Comparison of ENCODE assay signal across 3 cellular contexts in the genomic region with DNA sequence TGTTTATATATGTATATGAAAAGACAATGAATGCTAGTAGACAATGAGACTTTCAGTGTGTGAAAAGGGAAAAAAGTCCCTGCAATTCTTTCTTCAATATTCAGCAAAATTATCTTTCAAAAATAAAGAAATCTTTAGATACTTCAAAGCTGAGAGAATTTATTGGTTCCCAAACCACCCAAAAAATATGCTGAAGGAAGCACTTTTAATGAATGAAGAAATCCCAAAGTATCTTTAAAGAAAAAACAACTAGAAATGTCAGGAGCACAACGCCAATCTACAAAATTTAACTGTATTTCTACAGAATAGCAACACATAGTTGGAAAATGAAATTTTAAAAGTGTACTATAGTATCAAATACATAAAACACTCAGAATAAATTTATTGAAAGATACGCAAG.
TF ChIP-seq lines count a peak whose summit lies in the region.

No MANE protein-coding gene starts in this region.

TF ChIP-seq in A549, 52 proteins besides CTCF, POLR2A, EP300 and RAD21:
- TF ChIP-seq HOXB13 (CRISPR knock-in tag; IDR thresholded peaks at IDR 0.05; ENCODE audit: low read depth) (no peak), MAFK (IDR thresholded peaks at IDR 0.05; ENCODE audit: partially characterized antibody) (peak; percentile 49)

TF ChIP-seq in IMR-90, 13 proteins besides CTCF, POLR2A, EP300 and RAD21:
- TF ChIP-seq MAFK (IDR thresholded peaks at IDR 0.05; ENCODE audit: low read depth, low read length) (peak; percentile 61; the same call in 1 of the 2 replicates), BHLHE40 (IDR thresholded peaks at IDR 0.05; ENCODE audit: low read depth, low read length) (no peak), SMC3 (IDR thresholded peaks at IDR 0.05; ENCODE audit: low read depth, low read length) (no peak), MAZ (IDR thresholded peaks at IDR 0.05; ENCODE audit: borderline replicate concordance, low read depth, low read length) (no peak)

TF ChIP-seq in H1, 55 proteins besides CTCF, POLR2A, EP300 and RAD21:
- no peak for TF ChIP-seq SP4 (IDR thresholded peaks at IDR 0.05; ENCODE audit: low read length)
- TF ChIP-seq MAFK (IDR thresholded peaks at IDR 0.05; ENCODE audit: low read depth, low read length) = peak; percentile 21; the same call in 1 of the 2 replicates
